Comparison of ENCODE assay signal across 10 cellular contexts in genomic region chr5:143354025-143354424, GRCh38. TPM values are rescaled to one million over a fixed set of nuclear protein-coding genes. Genes with fewer than 3 reads are reported as not detected.
DNase-seq lines count a peak whose midpoint lies in the region; ATAC-seq and TF ChIP-seq lines count a peak whose summit lies in the region.
"Had no signal": no experiment of that assay in that cellular context is flagged by ENCODE, and none has a peak within 500 bp of the region (broad histone marks: within the 10 kb centered on the region; RNA-seq: fewer than 3 reads in every experiment).

No MANE protein-coding gene starts in this region.

- no peaks in the 10 kb centered on the region for H3K36me3 ChIP-seq in neural progenitor cell

- peaks cover 33% of the 10 kb centered on the region for H3K4me1 Mint-ChIP-seq in activated naive CD8-positive, alpha-beta T cell treated with anti-CD3 and anti-CD28 coated beads, Interleukin-2, amount 10 ng/mL, durations not matched to agents 7 days and 5 days
- H3K4me1 Mint-ChIP-seq in neural progenitor cell, result no peaks in the 10 kb centered on the region

- H3K9me3 ChIP-seq in neural progenitor cell (ENCODE audit: low read depth), result no peaks in the 10 kb centered on the region

- H3K9me3 Mint-ChIP-seq in activated naive CD8-positive, alpha-beta T cell treated with anti-CD3 and anti-CD28 coated beads, Interleukin-2, amount 10 ng/mL, durations not matched to agents 7 days and 5 days, result no peaks in the 10 kb centered on the region
- H3K9me3 Mint-ChIP-seq in neural progenitor cell, result no peaks in the 10 kb centered on the region

- H3K4me2 ChIP-seq in neural progenitor cell, result no peak overlapping the region

- H3K27me3 Mint-ChIP-seq in activated naive CD8-positive, alpha-beta T cell treated with anti-CD3 and anti-CD28 coated beads, Interleukin-2, amount 10 ng/mL, durations not matched to agents 7 days and 5 days, result no peaks in the 10 kb centered on the region
- no peaks in the 10 kb centered on the region for H3K27me3 Mint-ChIP-seq in neural progenitor cell (ENCODE audit: insufficient read depth, low read depth)

- H3K27me3 ChIP-seq in neural progenitor cell, result no peaks in the 10 kb centered on the region
- H3K27me3 ChIP-seq: foreskin keratinocyte had no signal

- no peaks in the 10 kb centered on the region for H3F3A ChIP-seq in neural progenitor cell (ENCODE audit: low read depth)

- no peak overlapping the region for H3K27ac ChIP-seq in neural progenitor cell
- H3K27ac ChIP-seq: foreskin keratinocyte had no signal

- no peaks in the 10 kb centered on the region for H4K20me1 ChIP-seq in neural progenitor cell (ENCODE audit: low read depth)

- H3K79me2 ChIP-seq in neural progenitor cell (ENCODE audit: low read depth), result no peaks in the 10 kb centered on the region

- H2AFZ ChIP-seq in neural progenitor cell (replicated peaks), result peak overlapping the region; percentile 66

- no peak overlapping the region for H3K9ac ChIP-seq in neural progenitor cell

- DNase-seq in activated naive CD8-positive, alpha-beta T cell treated with anti-CD3 and anti-CD28 coated beads, Interleukin-2, amount 10 ng/mL, durations not matched to agents 7 days and 5 days, result no peak
- DNase-seq in neural progenitor cell (ENCODE audit: low spot score), result no peak
- no peak for DNase-seq in stimulated activated CD4-positive, alpha-beta T cell treated with anti-CD3 and anti-CD28 coated beads, Interleukin-1b, Interleukin-23, amount 100 ng/mL, for 48 hours
- DNase-seq in Kasumi-1 (lab: John Stamatoyannopoulos, UW), result no peak
- DNase-seq in midbrain (lab: John Stamatoyannopoulos, UW), result no peak
- DNase-seq: foreskin keratinocyte, NCI-H187 treated with DMSO at 0.1 percent for 48 hours had no signal

- peak overlapping the region; percentile 90 for H3K4me3 Mint-ChIP-seq in activated naive CD8-positive, alpha-beta T cell treated with anti-CD3 and anti-CD28 coated beads, Interleukin-2, amount 10 ng/mL, durations not matched to agents 7 days and 5 days
- no peak overlapping the region for H3K4me3 Mint-ChIP-seq in neural progenitor cell

- no peak overlapping the region for H3K4me3 ChIP-seq in neural progenitor cell

- ATAC-seq in GM18502 (IDR thresholded peaks at IDR 0.05; ENCODE audit: poor library complexity, unreplicated experiment), result peak; percentile 39
- ATAC-seq in HG02938 (IDR thresholded peaks at IDR 0.05; ENCODE audit: unreplicated experiment), result peak; percentile 47
- ATAC-seq in activated naive CD8-positive, alpha-beta T cell treated with anti-CD3 and anti-CD28 coated beads, Interleukin-2, amount 10 ng/mL, durations not matched to agents 7 days and 5 days (ENCODE audit: low read depth), result peak; percentile 65
- no peak for ATAC-seq in GM18511 (IDR thresholded peaks at IDR 0.05; ENCODE audit: unreplicated experiment)
- ATAC-seq: foreskin keratinocyte had no signal

- peaks cover 2% of the 10 kb centered on the region for H3K36me3 Mint-ChIP-seq in activated naive CD8-positive, alpha-beta T cell treated with anti-CD3 and anti-CD28 coated beads, Interleukin-2, amount 10 ng/mL, durations not matched to agents 7 days and 5 days
- no peaks in the 10 kb centered on the region for H3K36me3 Mint-ChIP-seq in neural progenitor cell

- TF ChIP-seq CTCF in neural progenitor cell (IDR thresholded peaks at IDR 0.05), result no peak

- POLR2A ChIA-PET in activated naive CD8-positive, alpha-beta T cell treated with anti-CD3 and anti-CD28 coated beads, Interleukin-2, amount 10 ng/mL, durations not matched to agents 7 days and 5 days (lab: Charles Lee), result interaction anchor here (1.4 to 1.6 kb wide), 2 partner anchors 50 to 80 kb away, joined by 4 to 8 read pairs; partner anchors contain the start of gene NR3C1

- no peaks in the 10 kb centered on the region for H3K4me1 ChIP-seq in neural progenitor cell

- peak overlapping the region; percentile 95 for H3K27ac Mint-ChIP-seq in activated naive CD8-positive, alpha-beta T cell treated with anti-CD3 and anti-CD28 coated beads, Interleukin-2, amount 10 ng/mL, durations not matched to agents 7 days and 5 days
- no peak overlapping the region for H3K27ac Mint-ChIP-seq in neural progenitor cell

RNA-seq across cellular contexts. Expression of gene NR3C1, which starts 49.5 kb away (rescaled TPM):
- total RNA-seq in activated naive CD8-positive, alpha-beta T cell treated with anti-CD3 and anti-CD28 coated beads, Interleukin-2, amount 10 ng/mL, durations not matched to agents 7 days and 5 days, result 100 to 1,000 TPM in 1 of 2 experiments, 10 to 100 TPM in 1; 95.5 to 102 TPM
- total RNA-seq in neural progenitor cell (ENCODE audit: low replicate concordance), result 0.17 and 0.37 TPM in 2 replicates

Comparison
In these comparisons a context has a peak if more than half of its experiments do, and no peak if none do; other contexts are left out.
1. RNA of gene NR3C1, which starts 49.5 kb away (total RNA-seq): 95.5 to 102 TPM in activated naive CD8-positive, alpha-beta T cell treated with anti-CD3 and anti-CD28 coated beads, Interleukin-2, amount 10 ng/mL, durations not matched to agents 7 days and 5 days; 0.17 to 0.37 TPM in neural progenitor cell; every median in the first group is over 10 times any median in the second.